ENCODE assay signal across 8 cellular contexts in the genomic region with DNA sequence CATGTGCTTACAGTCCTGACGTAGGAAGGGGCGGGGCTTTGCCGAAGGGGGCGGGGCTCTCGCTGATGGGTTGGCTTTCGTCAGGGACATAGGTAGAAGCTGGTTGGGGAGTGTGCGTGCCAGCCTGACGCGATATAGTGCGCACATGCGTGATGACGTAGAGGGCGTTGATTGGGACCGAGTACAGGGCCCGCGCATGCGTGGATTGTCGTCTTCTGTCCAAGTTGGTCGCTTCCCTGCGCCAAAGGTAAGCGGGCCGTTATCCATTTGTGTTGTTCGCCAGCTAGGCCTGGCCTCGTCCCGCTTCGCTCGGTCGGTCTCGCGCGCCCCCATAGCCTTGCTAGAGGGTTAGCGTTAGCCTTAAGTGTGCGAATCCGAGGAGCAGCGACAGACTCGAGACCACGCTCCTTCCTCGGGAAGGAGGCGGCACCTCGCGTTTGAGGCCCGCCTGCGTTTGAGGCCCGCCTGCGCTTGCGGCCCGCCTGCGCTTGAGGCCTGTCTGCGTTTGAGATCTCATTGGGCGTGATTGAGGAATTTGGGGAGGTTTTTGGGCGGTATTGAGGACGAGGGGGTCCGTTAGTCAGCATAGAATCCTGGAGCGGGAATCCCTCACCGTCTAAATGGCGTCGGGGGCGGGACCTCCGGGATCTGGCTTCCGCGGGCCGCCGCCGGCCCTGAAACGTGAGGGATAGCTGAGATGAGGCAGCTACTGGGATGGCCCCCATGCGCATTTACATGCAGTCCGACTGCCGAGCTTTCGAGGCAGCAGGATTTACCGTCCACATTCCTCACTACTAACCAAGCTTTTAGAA. TPM values are rescaled to one million over a fixed set of nuclear protein-coding genes. Genes with fewer than 3 reads are reported as not detected.
DNase-seq lines count a peak whose midpoint lies in the region; ATAC-seq and TF ChIP-seq lines count a peak whose summit lies in the region.

Gene XRCC6 (plus strand): TSS at position 197 of the 812 bp plus-strand sequence. CDS start 710 bp downstream, outside the sequence.

- no peaks in the 10 kb centered on the region for H3K27me3 Mint-ChIP-seq in CD14-positive monocyte (ENCODE audit: low read depth in 3 of 3)
- H3K27me3 Mint-ChIP-seq in activated CD4-positive, alpha-beta memory T cell treated with anti-CD3 and anti-CD28 coated beads for 36 hours = no peaks in the 10 kb centered on the region

- H3K36me3 Mint-ChIP-seq in CD14-positive monocyte = peaks cover 28 to 42% of the 10 kb centered on the region in 2 donors
- H3K36me3 Mint-ChIP-seq in activated CD4-positive, alpha-beta memory T cell treated with anti-CD3 and anti-CD28 coated beads for 36 hours = peaks cover 16% of the 10 kb centered on the region

- TF ChIP-seq CTCF in CD14-positive monocyte (IDR thresholded peaks at IDR 0.05) (no peak), dorsolateral prefrontal cortex (IDR thresholded peaks at IDR 0.05 in 54 of 56, conservative IDR thresholded peaks at IDR 0.05 in 2 of 56; ENCODE audit: low read depth in 1 of 56, partially characterized antibody in 56 of 56) (peak in 18 of 56 donors; percentile 9 to 44 (median 20)), right lobe of liver (IDR thresholded peaks at IDR 0.05) (no peak)

- H3K4me3 Mint-ChIP-seq in CD14-positive monocyte = peak within 1 kb of the TSS; percentile 94 to 95
- peak within 1 kb of the TSS; percentile 97 for H3K4me3 Mint-ChIP-seq in activated CD4-positive, alpha-beta memory T cell treated with anti-CD3 and anti-CD28 coated beads for 36 hours

- peaks cover 35% of the 10 kb centered on the region for H3K4me1 Mint-ChIP-seq in CD14-positive monocyte
- peaks cover 40% of the 10 kb centered on the region for H3K4me1 Mint-ChIP-seq in activated CD4-positive, alpha-beta memory T cell treated with anti-CD3 and anti-CD28 coated beads for 36 hours (ENCODE audit: low read depth)

- H3K27ac Mint-ChIP-seq in CD14-positive monocyte = peak within 1 kb of the TSS; percentile 97 to 100 (median 98)
- H3K27ac Mint-ChIP-seq in activated CD4-positive, alpha-beta memory T cell treated with anti-CD3 and anti-CD28 coated beads for 36 hours = peak within 1 kb of the TSS; percentile 98

- peak; percentile 80 for TF ChIP-seq POLR2A in right lobe of liver (IDR thresholded peaks at IDR 0.05)

- POLR2A ChIA-PET in activated CD4-positive, alpha-beta memory T cell treated with anti-CD3 and anti-CD28 coated beads for 36 hours (lab: Charles Lee) = interaction anchor here (0.9 to 6.0 kb wide), 23 partner anchors 10 to 515 kb away, joined by 3 to 65 read pairs (median 4); partner anchors contain the start of genes ACO2, CCDC134, NDUFA6 and PHF5A

- CTCF ChIA-PET in activated CD4-positive, alpha-beta memory T cell treated with anti-CD3 and anti-CD28 coated beads for 36 hours (lab: Charles Lee) = interaction anchor here (0.6 to 3.9 kb wide), 6 partner anchors 9 to 382 kb away, joined by 3 to 18 read pairs (median 4); partner anchors contain the start of gene PMM1

- WGBS in right lobe of liver (ENCODE audit: insufficient coverage, low coverage, low lambda C conversion rate, missing lambda C conversion rate) = 1% methylated on average over 13 of the region's 70 CpGs

- H3K9me3 Mint-ChIP-seq in CD14-positive monocyte = peaks cover 0 to 3% (median 0%) of the 10 kb centered on the region in 7 donors
- H3K9me3 Mint-ChIP-seq in activated CD4-positive, alpha-beta memory T cell treated with anti-CD3 and anti-CD28 coated beads for 36 hours = no peaks in the 10 kb centered on the region

- H3K27ac ChIP-seq in dorsolateral prefrontal cortex (peak within 1 kb of the TSS; percentile 70 to 100 (median 96)), right lobe of liver (peak within 1 kb of the TSS; percentile 94 to 99 (median 96))

- H3K4me3 ChIP-seq in dorsolateral prefrontal cortex (peak within 1 kb of the TSS; percentile 75 to 100 (median 95)), right lobe of liver (peak within 1 kb of the TSS; percentile 80 to 98 (median 90))

- DNase-seq in CD14-positive monocyte (ENCODE audit: low spot score) = peak; percentile 100
- peak; percentile 97 for DNase-seq in NCI-H82 treated with DMSO at 0.1 percent for 48 hours (lab: John Stamatoyannopoulos, UW; ENCODE audit: unreplicated experiment)
- DNase-seq in activated CD4-positive, alpha-beta memory T cell treated with anti-CD3 and anti-CD28 coated beads for 36 hours = peak; percentile 100
- DNase-seq in dorsolateral prefrontal cortex = peak; percentile 99 to 100 (median 100)
- DNase-seq in right lobe of liver = peak; percentile 100
- peak; percentile 99 to 100 for DNase-seq in stimulated activated CD4-positive, alpha-beta T cell treated with anti-CD3 and anti-CD28 coated beads, Interleukin-4, amount 100 ng/mL, for 4 hours

- H3K27me3 ChIP-seq in dorsolateral prefrontal cortex (no peaks in the 10 kb centered on the region), right lobe of liver (no peaks in the 10 kb centered on the region)

- intact Hi-C loops in CD14-positive monocyte (cut with micrococcal nuclease) (loop anchor here in 1 of 2 donors (1.0 to 10.0 kb wide), 6 partner anchors 77 to 993 kb away; partner anchors contain the start of genes POLDIP3, POLR3H, RANGAP1 and TOB2), dorsolateral prefrontal cortex (cut with DNase I) (loop anchor here in 1 of 2 donors (1.0 kb wide), 1 partner anchor 31 kb away; no protein-coding TSS in a partner anchor), right lobe of liver (cut with DNase I) (no loop called here)
- intact Hi-C loops in activated CD4-positive, alpha-beta memory T cell treated with anti-CD3 and anti-CD28 coated beads for 36 hours (cut with micrococcal nuclease) = loop anchor here (1.0 to 5.0 kb wide), 11 partner anchors 17 to 334 kb away; partner anchors contain the start of genes PHF5A, POLR3H, RANGAP1 and SNU13

- H3K9me3 ChIP-seq in right lobe of liver = no peaks in the 10 kb centered on the region

- H3K4me1 ChIP-seq in right lobe of liver = peaks cover 3 to 29% (median 5%) of the 10 kb centered on the region in 4 donors

- peak; percentile 80 for ATAC-seq in GM19397 (IDR thresholded peaks at IDR 0.05; ENCODE audit: unreplicated experiment)
- peak; percentile 31 for ATAC-seq in HG03575 (IDR thresholded peaks at IDR 0.05; ENCODE audit: extremely low read depth, insufficient number of reproducible peaks, low FRiP score, unreplicated experiment)
- ATAC-seq in right lobe of liver = peak; percentile 52 to 91 (median 90)

- peaks cover 0 to 40% (median 11%) of the 10 kb centered on the region in 4 donors for H3K36me3 ChIP-seq in right lobe of liver

RNA-seq across cellular contexts. Expression of gene XRCC6, which starts in this region (rescaled TPM):
- polyA plus RNA-seq in CD14-positive monocyte = 100 to 1,000 TPM; 267 to 286 TPM
- total RNA-seq in activated CD4-positive, alpha-beta memory T cell treated with anti-CD3 and anti-CD28 coated beads for 36 hours = 100 to 1,000 TPM; 403 to 409 TPM
- total RNA-seq in dorsolateral prefrontal cortex = 100 to 1,000 TPM in 115 of 120 experiments, 10 to 100 TPM in 5; 83.9 to 180 (median 142) TPM
- total RNA-seq in right lobe of liver = 100 to 1,000 TPM in 2 of 6 experiments, 10 to 100 TPM in 4; 71.0 to 122 (median 91.1) TPM

Comparison
In these comparisons a context has a peak if more than half of its experiments do, and no peak if none do; other contexts are left out.
1. Peak in every context shown above with its lines: DNase-seq, ATAC-seq, H3K4me3 ChIP-seq and H3K27ac ChIP-seq.
2. ATAC-seq: peak in every context shown above with its lines; median percentile 90 in right lobe of liver; 80 in GM19397; 31 in HG03575.